In genomic region chr20:40676466-40676865, GRCh38 we compare ENCODE assay signal across 30 cellular contexts. TPM values are rescaled to one million over a fixed set of nuclear protein-coding genes. Genes with fewer than 3 reads are reported as not detected.
DNase-seq lines count a peak whose midpoint lies in the region; ATAC-seq and TF ChIP-seq lines count a peak whose summit lies in the region.
"Had no signal": no experiment of that assay in that cellular context is flagged by ENCODE, and none has a peak within 500 bp of the region (broad histone marks: within the 10 kb centered on the region; RNA-seq: fewer than 3 reads in every experiment).

No MANE protein-coding gene starts in this region.

- H3K4me3 Mint-ChIP-seq in progenitor cell of endocrine pancreas (ENCODE audit: low read depth) (peak overlapping the region; percentile 1), immature natural killer cell (no peak overlapping the region)
- H3K4me3 Mint-ChIP-seq: activated CD8-positive, alpha-beta T cell treated with anti-CD3 and anti-CD28 coated beads, Interleukin-2, amount 10 ng/mL, durations not matched to agents 7 days and 5 days; CD8-positive, alpha-beta T cell; nephron; T-cell had no signal

- no peak for TF ChIP-seq POLR2A in NB4 (IDR thresholded peaks at IDR 0.05; ENCODE audit: extremely low read depth, insufficient read length)

- no peak overlapping the region for H3K9ac ChIP-seq in GM23248

- peak overlapping the region; percentile 69; the same call in 1 of the 2 replicates for H2AFZ ChIP-seq in GM23248

- 4 to 9% methylated on average over 4 of the region's 4 CpGs for WGBS in GM23248 (ENCODE audit: low coverage in 1 of 2, low lambda C conversion rate in 2 of 2, missing lambda C conversion rate in 2 of 2), 2 experiments

- TF ChIP-seq CTCF in NB4 (IDR thresholded peaks at IDR 0.05; ENCODE audit: low read depth, low read length), result no peak
- TF ChIP-seq CTCF in left lung (IDR thresholded peaks at IDR 0.05), result no peak
- no peak for TF ChIP-seq CTCF in progenitor cell of endocrine pancreas (IDR thresholded peaks at IDR 0.05; ENCODE audit: unreplicated experiment)

- H3K4me2 ChIP-seq in GM23248 (ENCODE audit: unreplicated experiment), result no peak overlapping the region

- ATAC-seq in left lung (peak; percentile 60), GM18867 (IDR thresholded peaks at IDR 0.05; ENCODE audit: unreplicated experiment) (no peak)
- ATAC-seq: activated CD8-positive, alpha-beta T cell treated with anti-CD3 and anti-CD28 coated beads, Interleukin-2, amount 10 ng/mL, durations not matched to agents 7 days and 5 days; CD8-positive, alpha-beta T cell; left colon; sciatic nerve; stimulated activated naive CD8-positive, alpha-beta T cell treated with anti-CD3 and anti-CD28 coated beads, Interleukin-15, Interleukin-2, amounts not matched to agents 100 U/mL and 50 U/mL, for 24 hours; T-cell had no signal

- DNase-seq in GM23248 (no peak), NB4 (ENCODE audit: low read depth) (no peak), left lung (no peak), progenitor cell of endocrine pancreas (ENCODE audit: low spot score, unreplicated experiment) (no peak), immature natural killer cell (no peak), NCI-H1930 (lab: John Stamatoyannopoulos, UW) (no peak)
- DNase-seq: activated CD4-positive, alpha-beta T cell treated with anti-CD3 and anti-CD28 coated beads for 1 hour; activated CD8-positive, alpha-beta T cell treated with anti-CD3 and anti-CD28 coated beads, Interleukin-2, amount 10 ng/mL, durations not matched to agents 7 days and 5 days; activated effector memory CD4-positive, alpha-beta T cell treated with anti-CD3 and anti-CD28 coated beads, Interleukin-2, amount 50 U/mL, for 16 hours; CD8-positive, alpha-beta T cell; effector CD8-positive, alpha-beta T cell; erythroblast; foreskin fibroblast; GDM1; heart right ventricle; left colon; NCI-H1417; NCI-H2171; NCI-H69; pancreas; Right ventricle myocardium superior; stimulated activated CD4-positive, alpha-beta T cell treated with anti-CD3 and anti-CD28 coated beads, Interleukin-15, amount 100 ng/mL, for 24 hours; stimulated activated naive CD8-positive, alpha-beta T cell treated with anti-CD3 and anti-CD28 coated beads, Interleukin-15, Interleukin-2, amounts not matched to agents 100 U/mL and 50 U/mL, for 24 hours; T-cell; transverse colon had no signal

- intact Hi-C loops in left lung (cut with DNase I), result no loop called here

- H3K36me3 ChIP-seq in GM23248 (ENCODE audit: low read depth), result no peaks in the 10 kb centered on the region
- H3K36me3 ChIP-seq in left lung, result no peaks in the 10 kb centered on the region
- H3K36me3 ChIP-seq: heart right ventricle, pancreas, transverse colon had no signal

- no peaks in the 10 kb centered on the region for H3K9me3 ChIP-seq in GM23248 (ENCODE audit: low read depth)
- H3K9me3 ChIP-seq in left lung, result no peaks in the 10 kb centered on the region
- H3K9me3 ChIP-seq: heart right ventricle, pancreas, transverse colon had no signal

- in situ Hi-C loops in GM23248 (cut with MboI), result no loop called here

- peaks cover 47% of the 10 kb centered on the region for H3K27me3 Mint-ChIP-seq in progenitor cell of endocrine pancreas
- peaks cover 6 to 17% (median 10%) of the 10 kb centered on the region in 3 donors for H3K27me3 Mint-ChIP-seq in immature natural killer cell (ENCODE audit: low read depth in 3 of 3)

- no peaks in the 10 kb centered on the region for H3K9me3 Mint-ChIP-seq in progenitor cell of endocrine pancreas (ENCODE audit: low read depth)
- H3K9me3 Mint-ChIP-seq in immature natural killer cell, result peaks cover 0 to 3% (median 0%) of the 10 kb centered on the region in 6 donors
- H3K9me3 Mint-ChIP-seq: CD8-positive, alpha-beta T cell; nephron; T-cell had no signal

- H3K4me3 ChIP-seq in GM23248 (no peak overlapping the region), NB4 (ENCODE audit: low read depth, low read length) (peak overlapping the region; percentile 15), left lung (no peak overlapping the region)
- H3K4me3 ChIP-seq: heart right ventricle, pancreas, transverse colon had no signal

- H3K27ac ChIP-seq in GM23248, result no peak overlapping the region
- H3K27ac ChIP-seq in left lung, result peak overlapping the region; percentile 3 to 14
- H3K27ac ChIP-seq: pancreas had no signal

- no peaks in the 10 kb centered on the region for H3K4me1 ChIP-seq in GM23248 (ENCODE audit: insufficient read depth)
- peaks cover 7 to 23% of the 10 kb centered on the region in 2 donors for H3K4me1 ChIP-seq in left lung
- H3K4me1 ChIP-seq: transverse colon had no signal

- no peaks in the 10 kb centered on the region for H4K20me1 ChIP-seq in GM23248 (ENCODE audit: insufficient read depth)

- peaks cover 4% of the 10 kb centered on the region; the same call in 1 of the 2 replicates for H3K27me3 ChIP-seq in GM23248 (replicated peaks; ENCODE audit: insufficient read depth)
- H3K27me3 ChIP-seq in left lung, result no peaks in the 10 kb centered on the region
- H3K27me3 ChIP-seq: pancreas had no signal

- no peaks in the 10 kb centered on the region for H3K9me2 ChIP-seq in GM23248 (ENCODE audit: insufficient read depth)

- H3K36me3 Mint-ChIP-seq in progenitor cell of endocrine pancreas (ENCODE audit: insufficient read depth) (no peaks in the 10 kb centered on the region), immature natural killer cell (no peaks in the 10 kb centered on the region)
- H3K36me3 Mint-ChIP-seq: brain; CD8-positive, alpha-beta T cell; IgD-negative memory B cell; T-cell had no signal

- H3K4me1 Mint-ChIP-seq in progenitor cell of endocrine pancreas (ENCODE audit: low read depth) (peaks cover 28% of the 10 kb centered on the region), immature natural killer cell (no peaks in the 10 kb centered on the region)
- H3K4me1 Mint-ChIP-seq: T-cell had no signal

- no peaks in the 10 kb centered on the region for H3F3A ChIP-seq in GM23248 (ENCODE audit: insufficient read depth)

- H3K27ac Mint-ChIP-seq in progenitor cell of endocrine pancreas (no peak overlapping the region), immature natural killer cell (no peak overlapping the region)
- H3K27ac Mint-ChIP-seq: activated CD8-positive, alpha-beta T cell treated with anti-CD3 and anti-CD28 coated beads, Interleukin-2, amount 10 ng/mL, durations not matched to agents 7 days and 5 days; CD8-positive, alpha-beta T cell; IgD-negative memory B cell; T-cell had no signal

- H3K79me2 ChIP-seq in GM23248 (ENCODE audit: insufficient read depth), result no peaks in the 10 kb centered on the region

RNA-seq across cellular contexts. Expression of gene MAFB, which starts 12.6 kb away (rescaled TPM):
- total RNA-seq in GM23248 (2014; rRNA removed; shearing (Covaris generic)), result 1.8 and 1.9 TPM in 2 replicates
- polyA plus RNA-seq in GM23248 (2016; fragmentation: Nextera tagmentation; extraction: Ambion mirVana) (3.8 and 4.4 TPM in 2 replicates), immature natural killer cell (under 1 TPM in 2 of 3 donors, not detected in 1; 0.09 TPM)
- total RNA-seq in left lung (100 to 1,000 TPM in 1 of 2 donors, 10 to 100 TPM in 1; 29.8 to 111 TPM), progenitor cell of endocrine pancreas (5.9 and 6.1 TPM in 2 replicates)
- polyA plus RNA-seq: IgD-negative memory B cell had no signal
